Comparison of ENCODE assay signal across 12 cellular contexts in genomic region chr9:131722260-131722659, GRCh38. TPM values are rescaled to one million over a fixed set of nuclear protein-coding genes. Genes with fewer than 3 reads are reported as not detected.
DNase-seq lines count a peak whose midpoint lies in the region; ATAC-seq and TF ChIP-seq lines count a peak whose summit lies in the region.
"Had no signal": no experiment of that assay in that cellular context is flagged by ENCODE, and none has a peak within 500 bp of the region (broad histone marks: within the 10 kb centered on the region; RNA-seq: fewer than 3 reads in every experiment).

No MANE protein-coding gene starts in this region.

- intact Hi-C loops in activated CD4-positive, alpha-beta memory T cell treated with anti-CD3 and anti-CD28 coated beads for 36 hours (cut with micrococcal nuclease), result no loop called here
- intact Hi-C loops in Calu3 (cut with micrococcal nuclease; ENCODE audit: unreplicated experiment), result no loop called here
- intact Hi-C loops in uterus (cut with DNase I; ENCODE audit: low total_unique reads), result no loop called here

- H3K4me3 ChIP-seq in uterus, result no peak overlapping the region

- no peaks in the 10 kb centered on the region for H3K27me3 ChIP-seq in uterus

- no peak overlapping the region for H3K4me3 Mint-ChIP-seq in activated CD4-positive, alpha-beta memory T cell treated with anti-CD3 and anti-CD28 coated beads for 36 hours
- H3K4me3 Mint-ChIP-seq in activated CD4-positive, alpha-beta memory T cell treated with anti-CD3 and anti-CD28 coated beads, Interleukin-2, amount 10 ng/mL, durations not matched to agents 7 days and 5 days, result no peak overlapping the region
- no peak overlapping the region for H3K4me3 Mint-ChIP-seq in stimulated activated naive B cell treated with anti-CD40 and anti-IgM and Interleukin-4, amounts not matched to agents 10 μg/mL and 1 μg/mL and 100 μg/mL, for 72 hours
- H3K4me3 Mint-ChIP-seq in Calu3 (ENCODE audit: low read depth, unreplicated experiment), result no peak overlapping the region

- H3K9me3 ChIP-seq in uterus, result no peaks in the 10 kb centered on the region

- TF ChIP-seq CTCF in Calu3 (IDR thresholded peaks at IDR 0.05; ENCODE audit: unreplicated experiment) (no peak), uterus (IDR thresholded peaks at IDR 0.05) (no peak)

- H3K36me3 ChIP-seq in uterus, result no peaks in the 10 kb centered on the region

- H3K4me1 Mint-ChIP-seq in activated CD4-positive, alpha-beta memory T cell treated with anti-CD3 and anti-CD28 coated beads for 36 hours (ENCODE audit: low read depth), result peaks cover 82% of the 10 kb centered on the region
- H3K4me1 Mint-ChIP-seq in activated CD4-positive, alpha-beta memory T cell treated with anti-CD3 and anti-CD28 coated beads, Interleukin-2, amount 10 ng/mL, durations not matched to agents 7 days and 5 days, result peaks cover 82% of the 10 kb centered on the region
- H3K4me1 Mint-ChIP-seq in stimulated activated naive B cell treated with anti-CD40 and anti-IgM and Interleukin-4, amounts not matched to agents 10 μg/mL and 1 μg/mL and 100 μg/mL, for 72 hours, result peaks cover 64 to 98% of the 10 kb centered on the region in 2 donors
- no peaks in the 10 kb centered on the region for H3K4me1 Mint-ChIP-seq in Calu3 (ENCODE audit: low read depth, unreplicated experiment)

- ATAC-seq in stimulated activated naive B cell treated with anti-CD40 and anti-IgM and Interleukin-4, amounts not matched to agents 10 μg/mL and 1 μg/mL and 100 μg/mL, for 72 hours (replicated peaks), result no peak
- no peak for ATAC-seq in GM19395 (IDR thresholded peaks at IDR 0.05; ENCODE audit: unreplicated experiment)
- ATAC-seq: activated T-helper 17 cell treated with anti-CD3 and anti-CD28 coated beads, Interleukin-2, amount 50 U/mL, for 72 hours had no signal

- peaks cover 7% of the 10 kb centered on the region for H3K36me3 Mint-ChIP-seq in activated CD4-positive, alpha-beta memory T cell treated with anti-CD3 and anti-CD28 coated beads for 36 hours
- H3K36me3 Mint-ChIP-seq in activated CD4-positive, alpha-beta memory T cell treated with anti-CD3 and anti-CD28 coated beads, Interleukin-2, amount 10 ng/mL, durations not matched to agents 7 days and 5 days (ENCODE audit: low read depth), result peaks cover 51% of the 10 kb centered on the region
- H3K36me3 Mint-ChIP-seq in stimulated activated naive B cell treated with anti-CD40 and anti-IgM and Interleukin-4, amounts not matched to agents 10 μg/mL and 1 μg/mL and 100 μg/mL, for 72 hours, result peaks cover 44 to 78% of the 10 kb centered on the region in 2 donors
- no peaks in the 10 kb centered on the region for H3K36me3 Mint-ChIP-seq in Calu3 (ENCODE audit: insufficient read depth, unreplicated experiment)

- no peaks in the 10 kb centered on the region for H3K4me1 ChIP-seq in uterus

- peak overlapping the region; percentile 8 for H3K27ac Mint-ChIP-seq in activated CD4-positive, alpha-beta memory T cell treated with anti-CD3 and anti-CD28 coated beads for 36 hours
- H3K27ac Mint-ChIP-seq in activated CD4-positive, alpha-beta memory T cell treated with anti-CD3 and anti-CD28 coated beads, Interleukin-2, amount 10 ng/mL, durations not matched to agents 7 days and 5 days, result no peak overlapping the region
- peak overlapping the region; percentile 51 for H3K27ac Mint-ChIP-seq in stimulated activated naive B cell treated with anti-CD40 and anti-IgM and Interleukin-4, amounts not matched to agents 10 μg/mL and 1 μg/mL and 100 μg/mL, for 72 hours
- H3K27ac Mint-ChIP-seq in Calu3 (ENCODE audit: unreplicated experiment), result no peak overlapping the region
- H3K27ac Mint-ChIP-seq: activated T-helper 17 cell treated with anti-CD3 and anti-CD28 coated beads, Interleukin-2, amount 50 U/mL, for 72 hours had no signal

- no peak for TF ChIP-seq POLR2A in uterus (IDR thresholded peaks at IDR 0.05)

- H3K9me3 Mint-ChIP-seq in activated CD4-positive, alpha-beta memory T cell treated with anti-CD3 and anti-CD28 coated beads for 36 hours, result no peaks in the 10 kb centered on the region
- no peaks in the 10 kb centered on the region for H3K9me3 Mint-ChIP-seq in activated CD4-positive, alpha-beta memory T cell treated with anti-CD3 and anti-CD28 coated beads, Interleukin-2, amount 10 ng/mL, durations not matched to agents 7 days and 5 days
- H3K9me3 Mint-ChIP-seq in stimulated activated naive B cell treated with anti-CD40 and anti-IgM and Interleukin-4, amounts not matched to agents 10 μg/mL and 1 μg/mL and 100 μg/mL, for 72 hours, result no peaks in the 10 kb centered on the region
- H3K9me3 Mint-ChIP-seq in Calu3 (ENCODE audit: low read depth, unreplicated experiment), result no peaks in the 10 kb centered on the region
- H3K9me3 Mint-ChIP-seq: activated T-helper 17 cell treated with anti-CD3 and anti-CD28 coated beads, Interleukin-2, amount 50 U/mL, for 72 hours had no signal

- H3K27me3 Mint-ChIP-seq in activated CD4-positive, alpha-beta memory T cell treated with anti-CD3 and anti-CD28 coated beads for 36 hours, result no peaks in the 10 kb centered on the region
- no peaks in the 10 kb centered on the region for H3K27me3 Mint-ChIP-seq in activated CD4-positive, alpha-beta memory T cell treated with anti-CD3 and anti-CD28 coated beads, Interleukin-2, amount 10 ng/mL, durations not matched to agents 7 days and 5 days
- H3K27me3 Mint-ChIP-seq in stimulated activated naive B cell treated with anti-CD40 and anti-IgM and Interleukin-4, amounts not matched to agents 10 μg/mL and 1 μg/mL and 100 μg/mL, for 72 hours, result no peaks in the 10 kb centered on the region
- H3K27me3 Mint-ChIP-seq in Calu3 (ENCODE audit: unreplicated experiment), result no peaks in the 10 kb centered on the region
- H3K27me3 Mint-ChIP-seq: activated T-helper 17 cell treated with anti-CD3 and anti-CD28 coated beads, Interleukin-2, amount 50 U/mL, for 72 hours had no signal

- POLR2A ChIA-PET in activated CD4-positive, alpha-beta memory T cell treated with anti-CD3 and anti-CD28 coated beads for 36 hours (lab: Charles Lee), result interaction anchor here (1.7 kb wide), 1 partner anchor 10 kb away, joined by 4 read pairs; no protein-coding TSS in a partner anchor
- POLR2A ChIA-PET in activated CD4-positive, alpha-beta memory T cell treated with anti-CD3 and anti-CD28 coated beads, Interleukin-2, amount 10 ng/mL, durations not matched to agents 7 days and 5 days (lab: Charles Lee), result interaction anchor here (1.0 to 4.4 kb wide), 3 partner anchors 9 to 44 kb away, joined by 6 to 25 read pairs (median 10); no protein-coding TSS in a partner anchor

- CTCF ChIA-PET in activated CD4-positive, alpha-beta memory T cell treated with anti-CD3 and anti-CD28 coated beads for 36 hours (lab: Charles Lee), result interaction anchor here (0.6 to 1.0 kb wide), 3 partner anchors 17 to 44 kb away, joined by 3 to 4 read pairs (median 3); no protein-coding TSS in a partner anchor
- CTCF ChIA-PET in activated CD4-positive, alpha-beta memory T cell treated with anti-CD3 and anti-CD28 coated beads, Interleukin-2, amount 10 ng/mL, durations not matched to agents 7 days and 5 days (lab: Charles Lee), result interaction anchor here (0.7 to 1.6 kb wide), 3 partner anchors 10 to 54 kb away, joined by 3 read pairs; no protein-coding TSS in a partner anchor
- CTCF ChIA-PET in Calu3 (lab: Charles Lee), result interaction anchor here (0.6 kb wide), 1 partner anchor 109 kb away, joined by 3 read pairs; no protein-coding TSS in a partner anchor

- DNase-seq in activated CD4-positive, alpha-beta memory T cell treated with anti-CD3 and anti-CD28 coated beads for 36 hours, result no peak
- DNase-seq in activated CD4-positive, alpha-beta memory T cell treated with anti-CD3 and anti-CD28 coated beads, Interleukin-2, amount 10 ng/mL, durations not matched to agents 7 days and 5 days, result no peak
- DNase-seq in NCI-H2227 treated with DMSO at 0.1 percent for 48 hours (lab: John Stamatoyannopoulos, UW) (peak; percentile 72), cerebellar cortex (ENCODE audit: low spot score) (peak; percentile 87), Calu3 (no peak), uterus (no peak)
- no peak for DNase-seq in stimulated activated naive B cell treated with anti-CD40 and anti-IgM and Interleukin-4, amounts not matched to agents 10 μg/mL and 1 μg/mL and 100 μg/mL, for 72 hours
- DNase-seq: activated CD4-positive, CD25-positive, alpha-beta regulatory T cell; MV-4-11 had no signal

- no TSS peak for BruUV-seq in Calu3 (replicated peaks; lab: Mats Ljungman, UMichigan)

- H3K27ac ChIP-seq in uterus, result no peak overlapping the region
- H3K27ac ChIP-seq: epithelial cell of prostate had no signal

RNA-seq across cellular contexts. Expression of gene RAPGEF1, which starts 17.6 kb away (rescaled TPM):
- 10 to 100 TPM; 91.9 to 92.3 TPM for total RNA-seq in activated CD4-positive, alpha-beta memory T cell treated with anti-CD3 and anti-CD28 coated beads for 36 hours
- total RNA-seq in activated CD4-positive, alpha-beta memory T cell treated with anti-CD3 and anti-CD28 coated beads, Interleukin-2, amount 10 ng/mL, durations not matched to agents 7 days and 5 days, result 100 to 1,000 TPM; 149 to 158 TPM
- total RNA-seq in Calu3 (2022) (32.5 and 33.4 TPM in 2 replicates), uterus (10 to 100 TPM; 13.1 to 73.7 (median 26.2) TPM)

Comparison
In these comparisons a context has a peak if more than half of its experiments do, and no peak if none do; other contexts are left out.
1. H3K27ac Mint-ChIP-seq: peak in activated CD4-positive, alpha-beta memory T cell treated with anti-CD3 and anti-CD28 coated beads for 36 hours (single experiment) and stimulated activated naive B cell treated with anti-CD40 and anti-IgM and Interleukin-4, amounts not matched to agents 10 μg/mL and 1 μg/mL and 100 μg/mL, for 72 hours (single experiment); none in activated CD4-positive, alpha-beta memory T cell treated with anti-CD3 and anti-CD28 coated beads, Interleukin-2, amount 10 ng/mL, durations not matched to agents 7 days and 5 days (single experiment) and Calu3 (single experiment).
2. DNase-seq: peak in NCI-H2227 treated with DMSO at 0.1 percent for 48 hours (single experiment) and cerebellar cortex (single experiment); none in activated CD4-positive, alpha-beta memory T cell treated with anti-CD3 and anti-CD28 coated beads for 36 hours (single experiment), activated CD4-positive, alpha-beta memory T cell treated with anti-CD3 and anti-CD28 coated beads, Interleukin-2, amount 10 ng/mL, durations not matched to agents 7 days and 5 days (single experiment), stimulated activated naive B cell treated with anti-CD40 and anti-IgM and Interleukin-4, amounts not matched to agents 10 μg/mL and 1 μg/mL and 100 μg/mL, for 72 hours (single experiment), Calu3 (single experiment) and uterus (0 of 2).